ENCODE assay signal across 10 cellular contexts in genomic region chr20:36645998-36646397, GRCh38. TPM values are rescaled to one million over a fixed set of nuclear protein-coding genes. Genes with fewer than 3 reads are reported as not detected.
DNase-seq lines count a peak whose midpoint lies in the region; ATAC-seq and TF ChIP-seq lines count a peak whose summit lies in the region.
"Had no signal": no experiment of that assay in that cellular context is flagged by ENCODE, and none has a peak within 500 bp of the region (broad histone marks: within the 10 kb centered on the region; RNA-seq: fewer than 3 reads in every experiment).

TSS of gene SLA2 (minus strand) at chr20:36646196. CDS start at chr20:36641335, 4,861 bp downstream.

- no peaks in the 10 kb centered on the region for H3K27me3 Mint-ChIP-seq in activated T-cell treated with anti-CD3 and anti-CD28 coated beads, Interleukin-2, amount 50 U/mL, for 4 hours (ENCODE audit: low read depth)
- no peaks in the 10 kb centered on the region for H3K27me3 Mint-ChIP-seq in nephron (ENCODE audit: low read depth)

- TF ChIP-seq POLR2A in vagina (IDR thresholded peaks at IDR 0.05) = no peak
- no peak for TF ChIP-seq POLR2A in GM18505 (IDR thresholded peaks at IDR 0.05; ENCODE audit: borderline replicate concordance, extremely low read depth, insufficient read depth, insufficient read length)

- no peak within 1 kb of the TSS for H3K4me3 ChIP-seq in right atrium auricular region
- H3K4me3 ChIP-seq in vagina = peak within 1 kb of the TSS; percentile 19 to 25

- DNase-seq in Right ventricle myocardium inferior (ENCODE audit: missing footprints) (peak; percentile 73), right atrium auricular region (ENCODE audit: low spot score) (no peak), vagina (ENCODE audit: extremely low spot score in 2 of 2) (no peak)
- DNase-seq in activated T-cell treated with anti-CD3 and anti-CD28 coated beads, Interleukin-2, amount 50 U/mL, for 4 hours = peak; percentile 63

- intact Hi-C loops in Right ventricle myocardium inferior (cut with DNase I) = no loop called here
- intact Hi-C loops in vagina (cut with DNase I) = no loop called here

- peaks cover 53% of the 10 kb centered on the region for H3K4me1 Mint-ChIP-seq in activated T-cell treated with anti-CD3 and anti-CD28 coated beads, Interleukin-2, amount 50 U/mL, for 4 hours (ENCODE audit: low read depth)
- H3K4me1 Mint-ChIP-seq in nephron = no peaks in the 10 kb centered on the region

- H3K36me3 Mint-ChIP-seq in activated T-cell treated with anti-CD3 and anti-CD28 coated beads, Interleukin-2, amount 50 U/mL, for 4 hours (ENCODE audit: insufficient read depth) = peaks cover 8% of the 10 kb centered on the region
- H3K36me3 Mint-ChIP-seq in nephron (ENCODE audit: low read depth) = no peaks in the 10 kb centered on the region

- no peaks in the 10 kb centered on the region for H3K27me3 ChIP-seq in right atrium auricular region
- H3K27me3 ChIP-seq in vagina = no peaks in the 10 kb centered on the region

- H3K27ac ChIP-seq in right atrium auricular region (no peak within 1 kb of the TSS), vagina (peak within 1 kb of the TSS; percentile 12)

- H3K4me1 ChIP-seq in right atrium auricular region (no peaks in the 10 kb centered on the region), vagina (no peaks in the 10 kb centered on the region)

- H3K9me3 ChIP-seq in right atrium auricular region (no peaks in the 10 kb centered on the region), vagina (no peaks in the 10 kb centered on the region)

- no peak for TF ChIP-seq CTCF in right atrium auricular region (IDR thresholded peaks at IDR 0.05)
- TF ChIP-seq CTCF in nephron (IDR thresholded peaks at IDR 0.05; ENCODE audit: unreplicated experiment in 3 of 3) = no peak
- no peak for TF ChIP-seq CTCF in vagina (IDR thresholded peaks at IDR 0.05)

- H3K27ac Mint-ChIP-seq in nephron = peak within 1 kb of the TSS; percentile 75 to 77 (median 75)

- H3K36me3 ChIP-seq in right atrium auricular region (peaks cover under 1% of the 10 kb centered on the region), vagina (no peaks in the 10 kb centered on the region)

- ATAC-seq in Right ventricle myocardium inferior (no peak), GM21825 (IDR thresholded peaks at IDR 0.05; ENCODE audit: unreplicated experiment) (no peak), GM18505 (IDR thresholded peaks at IDR 0.05; ENCODE audit: unreplicated experiment) (no peak), HG02759 (IDR thresholded peaks at IDR 0.05; ENCODE audit: unreplicated experiment) (no peak)
- ATAC-seq in activated T-cell treated with anti-CD3 and anti-CD28 coated beads, Interleukin-2, amount 50 U/mL, for 4 hours = peak; percentile 77 to 78

- no peaks in the 10 kb centered on the region for H3K9me3 Mint-ChIP-seq in activated T-cell treated with anti-CD3 and anti-CD28 coated beads, Interleukin-2, amount 50 U/mL, for 4 hours
- H3K9me3 Mint-ChIP-seq in nephron = no peaks in the 10 kb centered on the region

- peak within 1 kb of the TSS; percentile 96 for H3K4me3 Mint-ChIP-seq in activated T-cell treated with anti-CD3 and anti-CD28 coated beads, Interleukin-2, amount 50 U/mL, for 4 hours
- H3K4me3 Mint-ChIP-seq in nephron = no peak within 1 kb of the TSS

RNA-seq across cellular contexts. Expression of gene SLA2, which starts in this region (rescaled TPM):
- total RNA-seq in Right ventricle myocardium inferior = 0.30 TPM
- under 1 TPM; 0.37 to 0.39 TPM for total RNA-seq in right atrium auricular region
- total RNA-seq in activated T-cell treated with anti-CD3 and anti-CD28 coated beads, Interleukin-2, amount 50 U/mL, for 4 hours = 10 to 100 TPM; 50.3 to 77.0 (median 57.8) TPM
- total RNA-seq in vagina = 3.7 TPM
- total RNA-seq: glomerular endothelial cell, LHCN-M2 had no signal

Comparison
In these comparisons a context has a peak if more than half of its experiments do, and no peak if none do; other contexts are left out.
1. RNA of gene SLA2 (total RNA-seq): 50.3 to 77.0 TPM in activated T-cell treated with anti-CD3 and anti-CD28 coated beads, Interleukin-2, amount 50 U/mL, for 4 hours; 3.7 TPM in vagina (single experiment), 0.37 to 0.39 TPM in right atrium auricular region and 0.30 TPM in Right ventricle myocardium inferior (single experiment); every median in the first group is over 10 times any median in the second.
2. Peak in DNase-seq in Right ventricle myocardium inferior; RNA of the gene not detected or under 1 TPM.
3. ATAC-seq: peak in activated T-cell treated with anti-CD3 and anti-CD28 coated beads, Interleukin-2, amount 50 U/mL, for 4 hours (2 of 2); none in Right ventricle myocardium inferior (single experiment), GM21825 (single experiment), GM18505 (single experiment) and HG02759 (single experiment).
4. H3K4me3 ChIP-seq: peak in vagina (2 of 2); none in right atrium auricular region (0 of 2).